Comparison of ENCODE assay signal across 8 cellular contexts in genomic region chr10:72048450-72049124, GRCh38. TPM values are rescaled to one million over a fixed set of nuclear protein-coding genes. Genes with fewer than 3 reads are reported as not detected.
DNase-seq lines count a peak whose midpoint lies in the region; ATAC-seq and TF ChIP-seq lines count a peak whose summit lies in the region.

No MANE protein-coding gene starts in this region.

- H3K27ac Mint-ChIP-seq in HFFc6 = peak overlapping the region; percentile 63; the same call in 1 of the 2 replicates
- H3K27ac Mint-ChIP-seq in T-helper 2 cell treated with Interferon-gamma antibody and Interleukin-4, amounts not matched to agents 5 μg/mL and 100 μg/mL, for 36 hours = no peak overlapping the region

- peaks cover 8% of the 10 kb centered on the region for H3K4me1 Mint-ChIP-seq in HFFc6 (ENCODE audit: low read depth)
- H3K4me1 Mint-ChIP-seq in T-helper 2 cell treated with Interferon-gamma antibody and Interleukin-4, amounts not matched to agents 5 μg/mL and 100 μg/mL, for 36 hours (ENCODE audit: low read depth) = peaks cover 13% of the 10 kb centered on the region

- intact Hi-C loops in left ventricle myocardium superior (cut with micrococcal nuclease) = no loop called here

- H3K4me3 Mint-ChIP-seq in HFFc6 = no peak overlapping the region
- no peak overlapping the region for H3K4me3 Mint-ChIP-seq in T-helper 2 cell treated with Interferon-gamma antibody and Interleukin-4, amounts not matched to agents 5 μg/mL and 100 μg/mL, for 36 hours

- peaks cover 9% of the 10 kb centered on the region for H3K27me3 Mint-ChIP-seq in HFFc6 (ENCODE audit: insufficient read depth)
- no peaks in the 10 kb centered on the region for H3K27me3 Mint-ChIP-seq in T-helper 2 cell treated with Interferon-gamma antibody and Interleukin-4, amounts not matched to agents 5 μg/mL and 100 μg/mL, for 36 hours (ENCODE audit: low read depth)

- H3K9me3 Mint-ChIP-seq in HFFc6 = no peaks in the 10 kb centered on the region; the same call in 1 of the 2 replicates
- peaks cover 7% of the 10 kb centered on the region for H3K9me3 Mint-ChIP-seq in T-helper 2 cell treated with Interferon-gamma antibody and Interleukin-4, amounts not matched to agents 5 μg/mL and 100 μg/mL, for 36 hours

- peak; percentile 100 for TF ChIP-seq CTCF in HFFc6 (IDR thresholded peaks at IDR 0.05)

- DNase-seq in DMS114 treated with DMSO at 0.1 percent for 48 hours (lab: John Stamatoyannopoulos, UW; ENCODE audit: unreplicated experiment) (peak; percentile 92), HFFc6 (peak; percentile 86), NCI-H2029 treated with DMSO at 0.1 percent for 48 hours (lab: John Stamatoyannopoulos, UW) (peak; percentile 57), amygdala (lab: John Stamatoyannopoulos, UW) (peak; percentile 47 to 97 (median 85)), left ventricle myocardium superior (peak; percentile 91), retina (peak; percentile 94)
- peak; percentile 77 for DNase-seq in T-helper 2 cell treated with Interferon-gamma antibody and Interleukin-4, amounts not matched to agents 5 μg/mL and 100 μg/mL, for 36 hours (ENCODE audit: low spot score)

- H3K36me3 Mint-ChIP-seq in HFFc6 (ENCODE audit: low read depth) = peaks cover 4% of the 10 kb centered on the region; the same call in 1 of the 2 replicates
- H3K36me3 Mint-ChIP-seq in T-helper 2 cell treated with Interferon-gamma antibody and Interleukin-4, amounts not matched to agents 5 μg/mL and 100 μg/mL, for 36 hours (ENCODE audit: low read depth) = no peaks in the 10 kb centered on the region

- peak; percentile 83 for ATAC-seq in left ventricle myocardium superior
- ATAC-seq in HG02973 (IDR thresholded peaks at IDR 0.05; ENCODE audit: unreplicated experiment) = no peak

RNA-seq across cellular contexts. Expression of gene SPOCK2, which starts 39.8 kb away (rescaled TPM):
- total RNA-seq in HFFc6 (2021; fragmentation: NEBNext Ultra II Directional; extraction: Animal tissue kit (Norgen Biotek cat#: 25700)) = not detected
- total RNA-seq in left ventricle myocardium superior = 12.7 TPM

Comparison
In these comparisons a context has a peak if more than half of its experiments do, and no peak if none do; other contexts are left out.
1. RNA of gene SPOCK2, which starts 39.8 kb away (total RNA-seq): 12.7 TPM in left ventricle myocardium superior (single experiment); not detected in HFFc6; every median in the first group is over 10 times any median in the second.
2. Peak in every context shown above with its lines, with median percentiles within 50 percentile points of each other: DNase-seq.